In genomic region chr1:247906504-247907047, GRCh38 we compare ENCODE assay signal across 8 cellular contexts. TPM values are rescaled to one million over a fixed set of nuclear protein-coding genes. Genes with fewer than 3 reads are reported as not detected.
DNase-seq lines count a peak whose midpoint lies in the region; ATAC-seq and TF ChIP-seq lines count a peak whose summit lies in the region.

No MANE protein-coding gene starts in this region.

- TF ChIP-seq POLR2A in esophagus squamous epithelium (IDR thresholded peaks at IDR 0.05): no peak

- TF ChIP-seq CTCF in foreskin keratinocyte (conservative IDR thresholded peaks at IDR 0.05) (no peak), thoracic aorta (IDR thresholded peaks at IDR 0.05) (no peak), esophagus squamous epithelium (IDR thresholded peaks at IDR 0.05) (no peak)

- no peak overlapping the region for H3K27ac ChIP-seq in foreskin keratinocyte
- H3K27ac ChIP-seq in thoracic aorta: no peak overlapping the region
- H3K27ac ChIP-seq in esophagus squamous epithelium: peak overlapping the region in 1 of 4 donors; percentile 50

- H3K9me3 ChIP-seq in thoracic aorta (no peaks in the 10 kb centered on the region), esophagus squamous epithelium (no peaks in the 10 kb centered on the region)

- H3K27me3 ChIP-seq in foreskin keratinocyte (no peaks in the 10 kb centered on the region), thoracic aorta (replicated peaks; ENCODE audit: insufficient read depth) (no peaks in the 10 kb centered on the region), esophagus squamous epithelium (no peaks in the 10 kb centered on the region)

- peak; percentile 12 for DNase-seq in stimulated activated CD4-positive, alpha-beta T cell treated with anti-CD3 and anti-CD28 coated beads, Interleukin-12 subunit alpha, Interleukin-12 subunit beta, amount 100 ng/mL, for 4 hours
- no peak for DNase-seq in stimulated activated CD4-positive, alpha-beta T cell treated with anti-CD3 and anti-CD28 coated beads, Interleukin-4, amount 100 ng/mL, for 1 hour
- peak; percentile 20 for DNase-seq in T1000 (lab: John Stamatoyannopoulos, UW)
- DNase-seq in foreskin keratinocyte: peak; percentile 47 to 58
- no peak for DNase-seq in thoracic aorta (ENCODE audit: low spot score)
- DNase-seq in NCI-H146 treated with DMSO at 0.1 percent for 48 hours (lab: John Stamatoyannopoulos, UW; ENCODE audit: unreplicated experiment): no peak
- no peak for DNase-seq in esophagus squamous epithelium (lab: John Stamatoyannopoulos, UW)

- intact Hi-C loops in esophagus squamous epithelium (cut with DNase I): no loop called here

- H3K4me3 ChIP-seq in thoracic aorta: peak overlapping the region; percentile 66
- H3K4me3 ChIP-seq in esophagus squamous epithelium: peak overlapping the region in 2 of 4 donors; percentile 18 to 51

- H3K4me1 ChIP-seq in foreskin keratinocyte (no peaks in the 10 kb centered on the region), thoracic aorta (ENCODE audit: control insufficient read depth in 1 of 2, low read depth in 2 of 2) (no peaks in the 10 kb centered on the region), esophagus squamous epithelium (no peaks in the 10 kb centered on the region)

- WGBS in esophagus squamous epithelium, 2 donors: 5 to 30% methylated on average over 7 of the region's 7 CpGs

- peak; percentile 82 for ATAC-seq in foreskin keratinocyte
- ATAC-seq in thoracic aorta (ENCODE audit: insufficient number of reproducible peaks, low FRiP score, low read depth): no peak
- no peak for ATAC-seq in GM18519 (IDR thresholded peaks at IDR 0.05; ENCODE audit: low FRiP score, unreplicated experiment)

- H3K36me3 ChIP-seq in thoracic aorta (no peaks in the 10 kb centered on the region), esophagus squamous epithelium (no peaks in the 10 kb centered on the region)

RNA-seq across cellular contexts. Expression of gene OR2W3, which starts 11.2 kb away (rescaled TPM):
- not detected in 2 replicates for total RNA-seq in foreskin keratinocyte
- not detected in 2 replicates for polyA plus RNA-seq in foreskin keratinocyte
- total RNA-seq in thoracic aorta: not detected
- 1 to 10 TPM in 2 of 4 donors, not detected in 2; 1.5 to 1.8 TPM for total RNA-seq in esophagus squamous epithelium

RNA-seq across cellular contexts. Expression of gene OR2T8, which starts 13.5 kb away (rescaled TPM):
- total RNA-seq in foreskin keratinocyte: not detected in 2 replicates
- polyA plus RNA-seq in foreskin keratinocyte: not detected in 2 replicates
- not detected for total RNA-seq in thoracic aorta
- total RNA-seq in esophagus squamous epithelium: under 1 TPM in 1 of 4 donors, not detected in 3; 0.23 TPM

RNA-seq across cellular contexts. Expression of gene OR2AJ1, which starts 18.1 kb away (rescaled TPM):
- total RNA-seq in foreskin keratinocyte: not detected in 2 replicates
- not detected in 2 replicates for polyA plus RNA-seq in foreskin keratinocyte
- total RNA-seq in thoracic aorta: not detected
- total RNA-seq in esophagus squamous epithelium: not detected

RNA-seq across cellular contexts. Expression of gene OR2L8, which starts 42.1 kb away (rescaled TPM):
- total RNA-seq in foreskin keratinocyte (not detected in 2 replicates), thoracic aorta (not detected), esophagus squamous epithelium (not detected)
- polyA plus RNA-seq in foreskin keratinocyte: not detected in 2 replicates

RNA-seq across cellular contexts. Expression of gene TRIM58, which starts 49.6 kb away (rescaled TPM):
- total RNA-seq in foreskin keratinocyte (not detected in 2 replicates), thoracic aorta (under 1 TPM; 0.14 to 0.99 TPM), esophagus squamous epithelium (1 to 10 TPM in 1 of 4 donors, under 1 TPM in 2, not detected in 1; 0.19 to 6.5 (median 0.26) TPM)
- not detected in 2 replicates for polyA plus RNA-seq in foreskin keratinocyte

Comparison
In these comparisons a context has a peak if more than half of its experiments do, and no peak if none do; other contexts are left out.
1. DNase-seq: peak in stimulated activated CD4-positive, alpha-beta T cell treated with anti-CD3 and anti-CD28 coated beads, Interleukin-12 subunit alpha, Interleukin-12 subunit beta, amount 100 ng/mL, for 4 hours (single experiment), T1000 (single experiment) and foreskin keratinocyte (2 of 2); none in stimulated activated CD4-positive, alpha-beta T cell treated with anti-CD3 and anti-CD28 coated beads, Interleukin-4, amount 100 ng/mL, for 1 hour (single experiment), thoracic aorta (single experiment), NCI-H146 treated with DMSO at 0.1 percent for 48 hours (single experiment) and esophagus squamous epithelium (single experiment).